In the genomic region with DNA sequence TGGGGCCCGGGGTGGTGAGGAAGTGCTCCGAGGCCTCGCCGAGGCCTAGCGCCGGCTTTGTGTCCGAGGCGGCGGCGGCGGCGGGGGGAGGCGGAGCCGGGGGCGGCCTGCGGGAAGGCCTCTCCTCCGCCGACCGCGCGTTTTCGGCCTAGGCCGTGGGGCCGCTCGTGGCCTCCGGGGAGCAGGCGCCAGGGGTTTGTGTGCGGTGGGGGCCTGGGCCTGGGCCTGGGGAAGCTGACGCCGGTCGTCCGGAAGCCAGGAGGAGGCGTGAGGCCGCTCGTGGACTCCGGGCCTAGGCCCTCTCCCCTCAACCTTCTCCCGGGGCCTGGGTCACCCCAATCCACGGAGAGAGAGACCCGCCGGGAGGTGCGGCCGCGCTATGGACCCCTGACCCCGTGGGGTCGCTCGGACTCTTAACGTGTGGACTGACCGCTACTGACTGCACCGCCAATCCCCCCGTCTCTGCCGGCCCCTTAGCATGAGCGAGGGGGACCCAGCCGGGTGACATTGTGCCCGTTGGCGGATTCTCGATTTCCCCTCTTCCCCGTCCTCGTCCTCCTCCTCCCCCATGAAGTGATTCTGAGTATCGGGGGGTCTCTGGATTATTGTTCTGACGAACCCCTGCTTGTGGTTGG, we compare ENCODE assay signal across 1 cellular context.
TF ChIP-seq lines count a peak whose summit lies in the region.

No MANE protein-coding gene starts in this region.

TF ChIP-seq in GM12878, 131 proteins besides CTCF, POLR2A, EP300 and RAD21 (continued from another document):
- peak; percentile 63 for TF ChIP-seq NKRF (conservative IDR thresholded peaks at IDR 0.05)
TF ChIP-seq in GM12878: peak in this region for 7.
